Comparison of ENCODE assay signal across 8 cellular contexts in genomic region chr19:12065100-12065538, GRCh38. TPM values are rescaled to one million over a fixed set of nuclear protein-coding genes. Genes with fewer than 3 reads are reported as not detected.
DNase-seq lines count a peak whose midpoint lies in the region; ATAC-seq and TF ChIP-seq lines count a peak whose summit lies in the region.

No MANE protein-coding gene starts in this region.

- H3K9me3 Mint-ChIP-seq in T-helper 2 cell treated with Interferon-gamma antibody and Interleukin-4, amounts not matched to agents 5 μg/mL and 100 μg/mL, for 36 hours, result peaks cover 15% of the 10 kb centered on the region

- ATAC-seq in GM21576 (IDR thresholded peaks at IDR 0.05; ENCODE audit: unreplicated experiment) (peak; percentile 28), HG03280 (IDR thresholded peaks at IDR 0.05; ENCODE audit: unreplicated experiment) (no peak)

- H3K9me3 ChIP-seq in mononuclear cell (ENCODE audit: low read depth, low read length) (peaks cover 2% of the 10 kb centered on the region), tibial artery (peaks cover 3 to 48% (median 24%) of the 10 kb centered on the region in 3 donors)

- peak overlapping the region; percentile 57 for H3K27ac Mint-ChIP-seq in T-helper 2 cell treated with Interferon-gamma antibody and Interleukin-4, amounts not matched to agents 5 μg/mL and 100 μg/mL, for 36 hours

- peaks cover 13 to 42% (median 25%) of the 10 kb centered on the region in 3 donors for H3K36me3 ChIP-seq in tibial artery

- H3K4me1 ChIP-seq in mononuclear cell (ENCODE audit: insufficient read depth, low read length) (peaks cover 13% of the 10 kb centered on the region), tibial artery (peaks cover 0 to 17% (median 9%) of the 10 kb centered on the region in 4 donors)

- H3K4me1 Mint-ChIP-seq in T-helper 2 cell treated with Interferon-gamma antibody and Interleukin-4, amounts not matched to agents 5 μg/mL and 100 μg/mL, for 36 hours (ENCODE audit: low read depth), result peaks cover 2% of the 10 kb centered on the region

- TF ChIP-seq CTCF in epithelial cell of proximal tubule (conservative IDR thresholded peaks at IDR 0.05; ENCODE audit: low read depth, low read length) (no peak), tibial artery (IDR thresholded peaks at IDR 0.05) (no peak)

- H3K27me3 ChIP-seq in mononuclear cell (ENCODE audit: insufficient read depth, low read length), result no peaks in the 10 kb centered on the region
- H3K27me3 ChIP-seq in tibial artery, result no peaks in the 10 kb centered on the region

- intact Hi-C loops in tibial artery (cut with DNase I; ENCODE audit: low total_unique reads), result no loop called here

- peak overlapping the region; percentile 69 for H3K4me3 Mint-ChIP-seq in T-helper 2 cell treated with Interferon-gamma antibody and Interleukin-4, amounts not matched to agents 5 μg/mL and 100 μg/mL, for 36 hours

- DNase-seq in C1 segment of cervical spinal cord (lab: John Stamatoyannopoulos, UW), result peak in 9 of 14 donors; percentile 20 to 68 (median 55)
- no peak for DNase-seq in T-helper 2 cell treated with Interferon-gamma antibody and Interleukin-4, amounts not matched to agents 5 μg/mL and 100 μg/mL, for 36 hours (ENCODE audit: low spot score)
- no peak for DNase-seq in epithelial cell of proximal tubule (ENCODE audit: low read depth)
- DNase-seq in tibial artery, result peak; percentile 36 to 71
- DNase-seq in SIG-M5 treated with dmso at 0.1 percent for 504 hours (lab: John Stamatoyannopoulos, UW; ENCODE audit: unreplicated experiment), result no peak

- H3K27me3 Mint-ChIP-seq in T-helper 2 cell treated with Interferon-gamma antibody and Interleukin-4, amounts not matched to agents 5 μg/mL and 100 μg/mL, for 36 hours (ENCODE audit: low read depth), result no peaks in the 10 kb centered on the region

- peak overlapping the region; percentile 95 to 99 for H3K27ac ChIP-seq in tibial artery

- H3K36me3 Mint-ChIP-seq in T-helper 2 cell treated with Interferon-gamma antibody and Interleukin-4, amounts not matched to agents 5 μg/mL and 100 μg/mL, for 36 hours (ENCODE audit: low read depth), result peaks cover 3% of the 10 kb centered on the region

- peak overlapping the region; percentile 66 for H3K4me3 ChIP-seq in epithelial cell of proximal tubule (ENCODE audit: low read depth, low read length)
- peak overlapping the region; percentile 83 for H3K4me3 ChIP-seq in mononuclear cell (ENCODE audit: low read length)
- H3K4me3 ChIP-seq in tibial artery, result peak overlapping the region; percentile 88 to 93

RNA-seq across cellular contexts. Expression of gene ZNF844, which starts 0.6 kb away (rescaled TPM):
- 0.86 and 0.94 TPM in 2 replicates for total RNA-seq in epithelial cell of proximal tubule
- total RNA-seq in mononuclear cell, result 32.2 TPM

RNA-seq across cellular contexts. Expression of gene ZNF878, which starts 12.4 kb away (rescaled TPM):
- 0.72 TPM in 1 of 2 replicates, not detected in the other for total RNA-seq in epithelial cell of proximal tubule
- not detected for total RNA-seq in mononuclear cell

RNA-seq across cellular contexts. Expression of gene ZNF433, which starts 29.6 kb away (rescaled TPM):
- total RNA-seq in epithelial cell of proximal tubule (1.3 and 1.4 TPM in 2 replicates), mononuclear cell (0.63 TPM)

Comparison
In these comparisons a context has a peak if more than half of its experiments do, and no peak if none do; other contexts are left out.
1. DNase-seq: peak in C1 segment of cervical spinal cord (9 of 14) and tibial artery (2 of 2); none in T-helper 2 cell treated with Interferon-gamma antibody and Interleukin-4, amounts not matched to agents 5 μg/mL and 100 μg/mL, for 36 hours (single experiment), epithelial cell of proximal tubule (single experiment) and SIG-M5 treated with dmso at 0.1 percent for 504 hours (single experiment).
2. RNA of gene ZNF844, which starts 0.6 kb away (total RNA-seq): 32.2 TPM in mononuclear cell (single experiment); 0.86 to 0.94 TPM in epithelial cell of proximal tubule; every median in the first group is over 10 times any median in the second.
3. Peak in every context shown above with its lines, with median percentiles within 50 percentile points of each other: H3K4me3 ChIP-seq.